8 cellular contexts compared by ENCODE assay signal in the genomic region with DNA sequence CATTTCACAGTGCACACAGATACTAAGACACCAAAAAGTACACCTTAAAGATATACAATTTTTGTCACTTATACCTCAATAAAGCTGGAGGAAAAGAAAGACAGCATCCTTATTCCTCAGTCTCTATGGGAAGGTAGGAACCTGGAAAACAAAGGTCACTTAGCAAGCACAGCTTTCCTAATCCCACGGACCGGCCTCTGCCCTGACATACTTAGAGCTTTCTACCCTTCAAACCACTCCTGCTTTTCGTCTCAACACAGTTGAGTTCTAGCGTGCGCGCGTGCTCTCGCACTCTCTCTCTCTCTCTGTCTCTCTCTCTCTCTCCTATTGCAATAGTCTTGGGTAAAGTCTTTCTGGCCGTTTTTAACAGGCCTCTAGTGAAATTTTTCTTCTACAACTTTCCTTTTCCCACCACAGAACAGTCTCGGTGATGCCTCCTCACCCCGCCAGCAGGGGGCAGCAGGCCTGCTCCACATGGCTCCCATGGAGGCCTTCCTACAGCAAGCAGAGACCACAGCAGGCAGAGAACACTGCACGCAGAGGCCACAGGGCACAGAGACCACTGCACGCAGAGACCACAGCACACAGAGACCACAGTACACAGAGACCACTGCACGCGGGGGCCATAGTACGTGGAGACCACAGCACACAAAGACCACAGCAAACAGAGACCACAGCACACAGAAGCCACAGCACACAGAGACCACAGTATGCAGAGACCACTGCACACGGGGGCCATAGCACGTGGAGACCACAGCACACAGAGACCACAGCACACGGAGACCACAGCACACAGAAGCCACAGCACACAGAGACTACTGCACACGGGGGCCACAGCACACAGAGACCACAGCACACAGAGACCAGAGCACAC.
DNase-seq lines count a peak whose midpoint lies in the region; ATAC-seq and TF ChIP-seq lines count a peak whose summit lies in the region.

No MANE protein-coding gene starts in this region.

- H3F3A ChIP-seq in SK-N-SH (replicated peaks; ENCODE audit: insufficient read depth), result no peaks in the 10 kb centered on the region

- no peaks in the 10 kb centered on the region for H3K4me1 ChIP-seq in SK-N-SH (ENCODE audit: control insufficient read depth in 1 of 2, insufficient read depth in 2 of 2, low read depth in 1 of 2, low read length in 1 of 2)
- no peaks in the 10 kb centered on the region for H3K4me1 ChIP-seq in right lobe of liver

- H3K79me2 ChIP-seq in SK-N-SH (ENCODE audit: insufficient read depth), result no peaks in the 10 kb centered on the region

- no peak overlapping the region for H2AFZ ChIP-seq in SK-N-SH (ENCODE audit: low read depth)

- ATAC-seq in CD4-positive, alpha-beta T cell (ENCODE audit: poor library complexity), result peak; percentile 69
- ATAC-seq in GM19023 (IDR thresholded peaks at IDR 0.05; ENCODE audit: unreplicated experiment), result peak; percentile 92
- peak; percentile 92 for ATAC-seq in HG03175 (IDR thresholded peaks at IDR 0.05; ENCODE audit: unreplicated experiment)
- ATAC-seq in right lobe of liver, result peak; percentile 92 to 96 (median 94)
- peak; percentile 88 for ATAC-seq in stimulated activated naive CD8-positive, alpha-beta T cell treated with anti-CD3 and anti-CD28 coated beads, Interleukin-15, Interleukin-2, amounts not matched to agents 100 U/mL and 50 U/mL, for 24 hours

- H3K9ac ChIP-seq in SK-N-SH, result no peak overlapping the region

- WGBS in SK-N-SH (ENCODE audit: low lambda C conversion rate), result 18% methylated on average over 16 of the region's 20 CpGs
- WGBS in right lobe of liver (ENCODE audit: insufficient coverage, low coverage, low lambda C conversion rate, missing lambda C conversion rate), result 54% methylated on average over 13 of the region's 20 CpGs

- CTCF ChIA-PET in CD4-positive, alpha-beta T cell (lab: Charles Lee), result interaction anchor here (1.4 kb wide), 1 partner anchor 302 kb away, joined by 4 read pairs; no protein-coding TSS in a partner anchor
- CTCF ChIA-PET in SK-N-SH (lab: Yijun Ruan, JAX), result interaction anchor here (0.8 to 3.9 kb wide), 7 partner anchors 9 to 511 kb away, joined by 3 to 23 read pairs (median 5); no protein-coding TSS in a partner anchor

- H3K4me3 Mint-ChIP-seq in CD4-positive, alpha-beta T cell, result no peak overlapping the region
- H3K4me3 Mint-ChIP-seq in activated naive CD8-positive, alpha-beta T cell treated with anti-CD3 and anti-CD28 coated beads for 36 hours, result no peak overlapping the region

- intact Hi-C loops in CD4-positive, alpha-beta T cell (cut with DNase I, micrococcal nuclease), result loop anchor here (2.0 to 5.0 kb wide), 3 partner anchors 76 to 512 kb away; no protein-coding TSS in a partner anchor
- intact Hi-C loops in right lobe of liver (cut with DNase I), result no loop called here

- no peaks in the 10 kb centered on the region for H3K9me2 ChIP-seq in SK-N-SH

- H3K27ac ChIP-seq in CD4-positive, alpha-beta T cell (ENCODE audit: low read depth, low read length), result no peak overlapping the region
- no peak overlapping the region for H3K27ac ChIP-seq in SK-N-SH (ENCODE audit: low read depth in 2 of 2, low read length in 1 of 2)
- H3K27ac ChIP-seq in right lobe of liver, result no peak overlapping the region

- no peaks in the 10 kb centered on the region for H3K27me3 Mint-ChIP-seq in CD4-positive, alpha-beta T cell
- H3K27me3 Mint-ChIP-seq in activated naive CD8-positive, alpha-beta T cell treated with anti-CD3 and anti-CD28 coated beads for 36 hours, result no peaks in the 10 kb centered on the region

- peak; percentile 52 for TF ChIP-seq CTCF in CD4-positive, alpha-beta T cell (IDR thresholded peaks at IDR 0.05)
- peak; percentile 64 for TF ChIP-seq CTCF in SK-N-SH (IDR thresholded peaks at IDR 0.05)
- TF ChIP-seq CTCF in right lobe of liver (IDR thresholded peaks at IDR 0.05), result peak; percentile 66 to 82 (median 73)

- H3K4me2 ChIP-seq in SK-N-SH, result no peak overlapping the region; the same call in 1 of the 2 replicates

- DNase-seq in CD4-positive, alpha-beta T cell, result peak; percentile 40 to 74 (median 50)
- DNase-seq in SK-N-SH, result peak; percentile 50
- DNase-seq in activated naive CD8-positive, alpha-beta T cell treated with anti-CD3 and anti-CD28 coated beads for 36 hours, result peak; percentile 75
- DNase-seq in right lobe of liver, result peak; percentile 68 to 76 (median 69)
- DNase-seq in stimulated activated naive CD8-positive, alpha-beta T cell treated with anti-CD3 and anti-CD28 coated beads, Interleukin-15, Interleukin-2, amounts not matched to agents 100 U/mL and 50 U/mL, for 24 hours, result peak; percentile 83
- DNase-seq in NCI-H1048 (lab: John Stamatoyannopoulos, UW), result no peak

- no peaks in the 10 kb centered on the region for H3K27me3 ChIP-seq in CD4-positive, alpha-beta T cell (ENCODE audit: control insufficient read depth, insufficient read depth, low read length)
- no peaks in the 10 kb centered on the region; the same call in 1 of the 2 replicates for H3K27me3 ChIP-seq in SK-N-SH (ENCODE audit: insufficient read depth)
- no peaks in the 10 kb centered on the region for H3K27me3 ChIP-seq in right lobe of liver

- H4K20me1 ChIP-seq in SK-N-SH (ENCODE audit: insufficient read depth), result no peaks in the 10 kb centered on the region

- H3K4me3 ChIP-seq in SK-N-SH (ENCODE audit: low read depth in 2 of 2, low read length in 1 of 2) (no peak overlapping the region; a peak in 1 of 4 replicates), right lobe of liver (no peak overlapping the region)

- no peak overlapping the region for H3K27ac Mint-ChIP-seq in CD4-positive, alpha-beta T cell
- no peak overlapping the region for H3K27ac Mint-ChIP-seq in activated naive CD8-positive, alpha-beta T cell treated with anti-CD3 and anti-CD28 coated beads for 36 hours

- H3K36me3 Mint-ChIP-seq in CD4-positive, alpha-beta T cell (ENCODE audit: low read depth), result no peaks in the 10 kb centered on the region
- H3K36me3 Mint-ChIP-seq in activated naive CD8-positive, alpha-beta T cell treated with anti-CD3 and anti-CD28 coated beads for 36 hours, result no peaks in the 10 kb centered on the region

- H3K4me1 Mint-ChIP-seq in CD4-positive, alpha-beta T cell (ENCODE audit: low read depth), result no peaks in the 10 kb centered on the region
- no peaks in the 10 kb centered on the region for H3K4me1 Mint-ChIP-seq in activated naive CD8-positive, alpha-beta T cell treated with anti-CD3 and anti-CD28 coated beads for 36 hours

- TF ChIP-seq POLR2A in right lobe of liver (IDR thresholded peaks at IDR 0.05), result no peak

- H3K9me3 Mint-ChIP-seq in CD4-positive, alpha-beta T cell, result no peaks in the 10 kb centered on the region
- H3K9me3 Mint-ChIP-seq in activated naive CD8-positive, alpha-beta T cell treated with anti-CD3 and anti-CD28 coated beads for 36 hours, result no peaks in the 10 kb centered on the region

- H3K9me3 ChIP-seq in CD4-positive, alpha-beta T cell (ENCODE audit: control insufficient read depth, low read length), result no peaks in the 10 kb centered on the region
- no peaks in the 10 kb centered on the region for H3K9me3 ChIP-seq in SK-N-SH
- H3K9me3 ChIP-seq in right lobe of liver, result no peaks in the 10 kb centered on the region

- peak; percentile 46 for TF ChIP-seq RAD21 in SK-N-SH (IDR thresholded peaks at IDR 0.05; ENCODE audit: low read length)

- POLR2A ChIA-PET in CD4-positive, alpha-beta T cell (lab: Charles Lee), result no interaction called here
- POLR2A ChIA-PET in SK-N-SH (lab: Yijun Ruan, JAX), result no interaction called here

- H3K36me3 ChIP-seq in SK-N-SH (replicated peaks in 1 of 2; ENCODE audit: control insufficient read depth in 1 of 2, insufficient read depth in 2 of 2, low read length in 1 of 2) (no peaks in the 10 kb centered on the region), right lobe of liver (no peaks in the 10 kb centered on the region)

- no peak for TF ChIP-seq EP300 in SK-N-SH (IDR thresholded peaks at IDR 0.05; ENCODE audit: borderline replicate concordance in 1 of 2, low read depth in 1 of 2, low read length in 1 of 2)

TF ChIP-seq in SK-N-SH, 30 proteins besides CTCF, POLR2A, EP300 and RAD21:
- TF ChIP-seq SMC3 (IDR thresholded peaks at IDR 0.05; ENCODE audit: low read depth, low read length), result peak; percentile 46; the same call in 1 of the 2 replicates
- TF ChIP-seq, protein P1, sequence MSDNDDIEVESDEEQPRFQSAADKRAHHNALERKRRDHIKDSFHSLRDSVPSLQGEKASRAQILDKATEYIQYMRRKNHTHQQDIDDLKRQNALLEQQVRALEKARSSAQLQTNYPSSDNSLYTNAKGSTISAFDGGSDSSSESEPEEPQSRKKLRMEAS (IDR thresholded peaks at IDR 0.05; ENCODE audit: low read depth), result 0 out of 2 replicates have a peak, but pooled peaks have one; percentile 33
- no peak for TF ChIP-seq RFX5 (IDR thresholded peaks at IDR 0.05; ENCODE audit: low read length)
- TF ChIP-seq, protein P2, sequence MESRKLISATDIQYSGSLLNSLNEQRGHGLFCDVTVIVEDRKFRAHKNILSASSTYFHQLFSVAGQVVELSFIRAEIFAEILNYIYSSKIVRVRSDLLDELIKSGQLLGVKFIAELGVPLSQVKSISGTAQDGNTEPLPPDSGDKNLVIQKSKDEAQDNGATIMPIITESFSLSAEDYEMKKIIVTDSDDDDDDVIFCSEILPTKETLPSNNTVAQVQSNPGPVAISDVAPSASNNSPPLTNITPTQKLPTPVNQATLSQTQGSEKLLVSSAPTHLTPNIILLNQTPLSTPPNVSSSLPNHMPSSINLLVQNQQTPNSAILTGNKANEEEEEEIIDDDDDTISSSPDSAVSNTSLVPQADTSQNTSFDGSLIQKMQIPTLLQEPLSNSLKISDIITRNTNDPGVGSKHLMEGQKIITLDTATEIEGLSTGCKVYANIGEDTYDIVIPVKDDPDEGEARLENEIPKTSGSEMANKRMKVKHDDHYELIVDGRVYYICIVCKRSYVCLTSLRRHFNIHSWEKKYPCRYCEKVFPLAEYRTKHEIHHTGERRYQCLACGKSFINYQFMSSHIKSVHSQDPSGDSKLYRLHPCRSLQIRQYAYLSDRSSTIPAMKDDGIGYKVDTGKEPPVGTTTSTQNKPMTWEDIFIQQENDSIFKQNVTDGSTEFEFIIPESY (IDR thresholded peaks at IDR 0.05; ENCODE audit: borderline replicate concordance, low read depth), result no peak

Comparison
In these comparisons a context has a peak if more than half of its experiments do, and no peak if none do; other contexts are left out.
1. intact Hi-C loops: an anchor here in CD4-positive, alpha-beta T cell (2.0 to 5.0 kb wide); none called in right lobe of liver.